18 cellular contexts compared by ENCODE assay signal in genomic region chr13:98493035-98493401, GRCh38.
A peak's percentile ranks its signal among the peaks of the same experiment; 100 is the strongest.
DNase-seq lines count a peak whose midpoint lies in the region; TF ChIP-seq lines count a peak whose summit lies in the region.
"Had no signal": no experiment of that assay in that cellular context is flagged by ENCODE, and none has a peak within 500 bp of the region (broad histone marks: within the 10 kb centered on the region; RNA-seq: fewer than 3 reads in every experiment).

No MANE protein-coding gene starts in this region.

- H3K9me3 Mint-ChIP-seq in CD8-positive, alpha-beta memory T cell, result no peaks in the 10 kb centered on the region
- H3K9me3 Mint-ChIP-seq in progenitor cell of endocrine pancreas (ENCODE audit: low read depth), result no peaks in the 10 kb centered on the region
- H3K9me3 Mint-ChIP-seq: stimulated activated naive CD8-positive, alpha-beta T cell treated with anti-CD3 and anti-CD28 coated beads, Interleukin-15, amount 100 ng/mL, for 72 hours had no signal

- CTCF ChIA-PET in CD8-positive, alpha-beta memory T cell (lab: Charles Lee), result no interaction called here

- POLR2A ChIA-PET in CD8-positive, alpha-beta memory T cell (lab: Charles Lee), result no interaction called here

- H3K27ac Mint-ChIP-seq in CD8-positive, alpha-beta memory T cell, result peak overlapping the region in 5 of 8 donors; percentile 11 to 89 (median 40)
- H3K27ac Mint-ChIP-seq in progenitor cell of endocrine pancreas, result peak overlapping the region; percentile 86

- H3K4me1 Mint-ChIP-seq in CD8-positive, alpha-beta memory T cell, result peaks cover 70 to 93% (median 90%) of the 10 kb centered on the region in 3 donors
- H3K4me1 Mint-ChIP-seq in progenitor cell of endocrine pancreas (ENCODE audit: low read depth), result peaks cover 34% of the 10 kb centered on the region

- peaks cover 10% of the 10 kb centered on the region for H3K4me1 ChIP-seq in CD8-positive, alpha-beta memory T cell (ENCODE audit: insufficient read depth, low read length)
- H3K4me1 ChIP-seq in HUES48 (ENCODE audit: control insufficient read depth, insufficient read depth, low read length), result peaks cover 38% of the 10 kb centered on the region
- peaks cover 11% of the 10 kb centered on the region for H3K4me1 ChIP-seq in effector memory CD4-positive, alpha-beta T cell (ENCODE audit: control insufficient read depth, insufficient read depth, low read length, poor library complexity, severe bottlenecking)
- H3K4me1 ChIP-seq: colonic mucosa had no signal

- peaks cover 4% of the 10 kb centered on the region for H3K36me3 ChIP-seq in CD8-positive, alpha-beta memory T cell (ENCODE audit: insufficient read depth, low read length)
- H3K36me3 ChIP-seq in HUES48 (ENCODE audit: control insufficient read depth, insufficient read depth, low read length), result no peaks in the 10 kb centered on the region
- H3K36me3 ChIP-seq in effector memory CD4-positive, alpha-beta T cell (ENCODE audit: control insufficient read depth, insufficient read depth, low read length), result peaks cover 3% of the 10 kb centered on the region
- H3K36me3 ChIP-seq: colonic mucosa had no signal

- H3K27ac ChIP-seq in CD8-positive, alpha-beta memory T cell (ENCODE audit: low read depth, low read length), result no peak overlapping the region
- H3K27ac ChIP-seq in HUES48 (ENCODE audit: low read depth, low read length), result peak overlapping the region; percentile 80
- H3K27ac ChIP-seq in effector memory CD4-positive, alpha-beta T cell (ENCODE audit: insufficient read depth, low read length, poor library complexity, severe bottlenecking), result peak overlapping the region; percentile 27
- H3K27ac ChIP-seq: colonic mucosa, KMS-11, neutrophil, SJSA1 had no signal

- H3K9ac ChIP-seq in HUES48 (ENCODE audit: low read depth, low read length), result no peak overlapping the region
- H3K9ac ChIP-seq: KMS-11 had no signal

- peaks cover 0 to 49% (median 4%) of the 10 kb centered on the region in 3 donors for H3K36me3 Mint-ChIP-seq in CD8-positive, alpha-beta memory T cell
- peaks cover 5% of the 10 kb centered on the region for H3K36me3 Mint-ChIP-seq in progenitor cell of endocrine pancreas (ENCODE audit: insufficient read depth)

- no peak overlapping the region for H3K4me3 Mint-ChIP-seq in CD8-positive, alpha-beta memory T cell
- H3K4me3 Mint-ChIP-seq in progenitor cell of endocrine pancreas (ENCODE audit: low read depth), result no peak overlapping the region
- H3K4me3 Mint-ChIP-seq: B cell; stimulated activated naive CD8-positive, alpha-beta T cell treated with anti-CD3 and anti-CD28 coated beads, Interleukin-15, amount 100 ng/mL, for 72 hours had no signal

- no peak overlapping the region for H3K4me3 ChIP-seq in CD8-positive, alpha-beta memory T cell (ENCODE audit: low read length)
- H3K4me3 ChIP-seq in HUES48 (ENCODE audit: low read depth, low read length), result no peak overlapping the region
- H3K4me3 ChIP-seq in effector memory CD4-positive, alpha-beta T cell (ENCODE audit: insufficient read depth, low read depth, low read length, poor library complexity, severe bottlenecking), result no peak overlapping the region
- H3K4me3 ChIP-seq: colonic mucosa, SJSA1 had no signal

- H3K9me3 ChIP-seq in CD8-positive, alpha-beta memory T cell (ENCODE audit: low read length), result no peaks in the 10 kb centered on the region
- H3K9me3 ChIP-seq in HUES48 (ENCODE audit: control insufficient read depth, insufficient read depth, low read length), result no peaks in the 10 kb centered on the region
- H3K9me3 ChIP-seq in effector memory CD4-positive, alpha-beta T cell (ENCODE audit: control insufficient read depth, low read length), result no peaks in the 10 kb centered on the region
- H3K9me3 ChIP-seq: colonic mucosa, neutrophil, SJSA1 had no signal

- no peak for DNase-seq in CD8-positive, alpha-beta memory T cell
- no peak for DNase-seq in effector memory CD4-positive, alpha-beta T cell
- DNase-seq in progenitor cell of endocrine pancreas (ENCODE audit: low spot score, unreplicated experiment) (no peak), cerebellum (ENCODE audit: low spot score) (no peak), cerebellar nuclear complex (lab: John Stamatoyannopoulos, UW) (no peak), NCI-H1694 (lab: John Stamatoyannopoulos, UW) (no peak)
- DNase-seq: colonic mucosa; foreskin melanocyte; left colon; NCI-H1105; PC-3; stimulated activated CD4-positive, alpha-beta T cell treated with anti-CD3 and anti-CD28 coated beads, Interleukin-1b, Interleukin-23, amount 100 ng/mL, for 48 hours; stimulated activated naive CD8-positive, alpha-beta T cell treated with anti-CD3 and anti-CD28 coated beads, Interleukin-15, amount 100 ng/mL, for 72 hours had no signal

- H3K27me3 ChIP-seq in CD8-positive, alpha-beta memory T cell (ENCODE audit: insufficient read depth, low read length, poor library complexity, severe bottlenecking), result no peaks in the 10 kb centered on the region
- no peaks in the 10 kb centered on the region for H3K27me3 ChIP-seq in HUES48 (ENCODE audit: control insufficient read depth, insufficient read depth, low read length)
- no peaks in the 10 kb centered on the region for H3K27me3 ChIP-seq in effector memory CD4-positive, alpha-beta T cell (replicated peaks; ENCODE audit: control insufficient read depth, insufficient read depth, low read length, poor library complexity, severe bottlenecking)
- H3K27me3 ChIP-seq: colonic mucosa, neutrophil, SJSA1 had no signal

- TF ChIP-seq CTCF in progenitor cell of endocrine pancreas (IDR thresholded peaks at IDR 0.05; ENCODE audit: unreplicated experiment), result no peak

- H3K27me3 Mint-ChIP-seq in CD8-positive, alpha-beta memory T cell, result no peaks in the 10 kb centered on the region
- no peaks in the 10 kb centered on the region for H3K27me3 Mint-ChIP-seq in progenitor cell of endocrine pancreas
- H3K27me3 Mint-ChIP-seq: B cell; stimulated activated naive CD8-positive, alpha-beta T cell treated with anti-CD3 and anti-CD28 coated beads, Interleukin-15, amount 100 ng/mL, for 72 hours had no signal
